In the genomic region with DNA sequence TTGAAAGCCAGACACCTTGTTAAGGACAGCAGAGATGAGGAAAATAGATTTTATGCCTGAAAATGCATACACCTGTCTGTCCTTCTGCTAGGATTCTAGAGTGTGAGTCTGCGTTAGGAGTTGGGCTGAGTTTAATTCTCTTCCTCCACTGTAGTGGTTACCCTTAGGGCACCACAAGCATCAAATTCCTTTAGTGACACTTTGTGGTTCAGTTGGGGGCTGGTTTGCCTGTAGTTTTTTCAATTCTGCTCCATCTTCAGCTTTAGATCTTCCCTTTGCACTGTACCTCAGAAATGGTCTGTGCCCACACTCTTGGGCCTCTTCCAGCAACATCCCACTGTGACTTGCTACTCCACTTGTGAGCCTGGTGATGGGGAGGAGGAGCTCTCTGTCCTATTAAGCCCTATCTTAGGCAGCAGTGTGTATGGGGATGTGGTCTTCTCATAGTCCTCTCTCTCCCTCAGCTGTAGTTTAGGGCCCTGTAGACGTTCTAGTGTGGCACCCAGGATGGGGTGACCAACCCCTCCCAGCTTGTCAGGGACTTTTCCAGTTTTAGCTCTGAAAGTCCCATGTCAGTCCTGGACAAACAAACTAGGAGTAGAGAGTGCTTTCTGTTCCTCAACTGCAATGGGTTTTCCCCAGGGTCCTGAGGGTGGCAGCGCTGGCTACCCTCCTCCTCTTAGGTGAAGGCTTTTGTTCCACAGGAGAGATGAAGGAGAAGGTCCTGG, we compare ENCODE assay signal across 15 cellular contexts. TPM values are rescaled to one million over a fixed set of nuclear protein-coding genes. Genes with fewer than 3 reads are reported as not detected.
DNase-seq lines count a peak whose midpoint lies in the region; ATAC-seq and TF ChIP-seq lines count a peak whose summit lies in the region.
"Had no signal": no experiment of that assay in that cellular context is flagged by ENCODE, and none has a peak within 500 bp of the region (broad histone marks: within the 10 kb centered on the region; RNA-seq: fewer than 3 reads in every experiment).

No MANE protein-coding gene starts in this region.

- in situ Hi-C loops in mammary epithelial cell (cut with MboI; ENCODE audit: low sequenced_read_pairs in 2 of 2) = no loop called here

- H3K9ac ChIP-seq in mammary epithelial cell (ENCODE audit: insufficient read depth, low read length) = no peak overlapping the region

- WGBS in mammary epithelial cell (ENCODE audit: low coverage, missing lambda C conversion rate) = 64% methylated on average over 3 of the region's 3 CpGs

- no peak overlapping the region for H3K27ac Mint-ChIP-seq in mesothelial cell of epicardium
- H3K27ac Mint-ChIP-seq: CD4-positive, CD25-positive, alpha-beta regulatory T cell had no signal

- BruUV-seq in mammary epithelial cell (replicated peaks; lab: Mats Ljungman, UMichigan) = no TSS peak

- no peaks in the 10 kb centered on the region for H3K79me2 ChIP-seq in mammary epithelial cell (ENCODE audit: insufficient read depth, low read length)

- DNase-seq in myocyte (ENCODE audit: low read depth) = peak; percentile 14
- DNase-seq in mammary epithelial cell = no peak
- DNase-seq in cardiac septum (ENCODE audit: low spot score) = no peak
- no peak for DNase-seq in mesothelial cell of epicardium (ENCODE audit: low spot score in 2 of 2, unreplicated experiment in 2 of 2)
- DNase-seq: CD4-positive, CD25-positive, alpha-beta regulatory T cell; NCI-H1048; NCI-H69; retina; testis had no signal

- no peaks in the 10 kb centered on the region for H3K27me3 ChIP-seq in mammary epithelial cell (ENCODE audit: insufficient read depth, low read length)
- H3K27me3 ChIP-seq: testis had no signal

- peaks cover 40% of the 10 kb centered on the region for H3K9me3 Mint-ChIP-seq in mesothelial cell of epicardium

- ATAC-seq in GM18907 (IDR thresholded peaks at IDR 0.05; ENCODE audit: unreplicated experiment) (peak; percentile 94), GM21717 (IDR thresholded peaks at IDR 0.05; ENCODE audit: unreplicated experiment) (peak; percentile 88), HG03108 (IDR thresholded peaks at IDR 0.05; ENCODE audit: unreplicated experiment) (peak; percentile 79), HG03342 (IDR thresholded peaks at IDR 0.05; ENCODE audit: unreplicated experiment) (no peak)
- ATAC-seq: Right ventricle myocardium inferior had no signal

- dilution Hi-C loops in mammary epithelial cell (cut with HindIII; ENCODE audit: low sequenced_read_pairs) = no loop called here

- H3K36me3 Mint-ChIP-seq in mesothelial cell of epicardium = peaks cover 26% of the 10 kb centered on the region
- H3K36me3 Mint-ChIP-seq: CD4-positive, CD25-positive, alpha-beta regulatory T cell had no signal

- H3K4me1 Mint-ChIP-seq in mesothelial cell of epicardium = no peaks in the 10 kb centered on the region

- CTCF ChIA-PET in mammary epithelial cell (lab: Charles Lee; ENCODE audit: low non-redundant PET) = no interaction called here

- H3K36me3 ChIP-seq in mammary epithelial cell (ENCODE audit: insufficient read depth, low read length) = no peaks in the 10 kb centered on the region

- no peak overlapping the region for H3K27ac ChIP-seq in mammary epithelial cell (ENCODE audit: insufficient read depth, low read depth, low read length)
- H3K27ac ChIP-seq: coronary artery, testis had no signal

- no peak overlapping the region for H3K4me3 ChIP-seq in mammary epithelial cell (replicated peaks in 1 of 3; ENCODE audit: insufficient read depth in 1 of 3, low read depth in 2 of 3, low read length in 3 of 3)
- H3K4me3 ChIP-seq: coronary artery, testis had no signal

- H3K4me3 Mint-ChIP-seq in mesothelial cell of epicardium = no peak overlapping the region
- H3K4me3 Mint-ChIP-seq: CD4-positive, CD25-positive, alpha-beta regulatory T cell had no signal

- no peaks in the 10 kb centered on the region for H3K27me3 Mint-ChIP-seq in mesothelial cell of epicardium (ENCODE audit: low read depth)

- no peak overlapping the region for H3K4me2 ChIP-seq in mammary epithelial cell (ENCODE audit: insufficient read depth, low read depth, low read length)

- H4K20me1 ChIP-seq in mammary epithelial cell (ENCODE audit: insufficient read depth, low read length) = no peaks in the 10 kb centered on the region

- H3K4me1 ChIP-seq in mammary epithelial cell (ENCODE audit: insufficient read depth, low read length) = no peaks in the 10 kb centered on the region
- H3K4me1 ChIP-seq: testis had no signal

- intact Hi-C loops in mammary epithelial cell (cut with micrococcal nuclease) (no loop called here), cardiac septum (cut with DNase I) (no loop called here)

- TF ChIP-seq CTCF in mammary epithelial cell (conservative IDR thresholded peaks at IDR 0.05 in 1 of 2, IDR thresholded peaks at IDR 0.05 in 1 of 2; ENCODE audit: extremely low read depth in 1 of 2, insufficient read depth in 1 of 2, low read depth in 1 of 2, low read length in 2 of 2) (no peak), mesothelial cell of epicardium (IDR thresholded peaks at IDR 0.05; ENCODE audit: unreplicated experiment) (no peak)

- no peak overlapping the region for H2AFZ ChIP-seq in mammary epithelial cell (ENCODE audit: low read depth, low read length)

- H3K9me3 ChIP-seq in mammary epithelial cell (replicated peaks; ENCODE audit: insufficient read depth, low read length) = no peaks in the 10 kb centered on the region
- H3K9me3 ChIP-seq: testis had no signal

RNA-seq across cellular contexts. Expression of gene OGFRL1, which starts 19.7 kb away (rescaled TPM):
- 27.1 and 31.5 TPM in 2 replicates for total RNA-seq in myocyte
- polyA plus RNA-seq in myocyte (2012) = 26.4 TPM
- 100 to 1,000 TPM in 1 of 2 donors, 10 to 100 TPM in 1; 33.4 to 106 TPM for total RNA-seq in mammary epithelial cell
- polyA plus RNA-seq in mammary epithelial cell = 6.8 TPM
- 8.1 TPM for polyA minus RNA-seq in mammary epithelial cell
- 7.7 TPM for total RNA-seq in cardiac septum
- 3.8 to 4.4 TPM (median 3.8 TPM) in 3 replicates for total RNA-seq in mesothelial cell of epicardium
